Comparison of ENCODE assay signal across 8 cellular contexts in the genomic region with DNA sequence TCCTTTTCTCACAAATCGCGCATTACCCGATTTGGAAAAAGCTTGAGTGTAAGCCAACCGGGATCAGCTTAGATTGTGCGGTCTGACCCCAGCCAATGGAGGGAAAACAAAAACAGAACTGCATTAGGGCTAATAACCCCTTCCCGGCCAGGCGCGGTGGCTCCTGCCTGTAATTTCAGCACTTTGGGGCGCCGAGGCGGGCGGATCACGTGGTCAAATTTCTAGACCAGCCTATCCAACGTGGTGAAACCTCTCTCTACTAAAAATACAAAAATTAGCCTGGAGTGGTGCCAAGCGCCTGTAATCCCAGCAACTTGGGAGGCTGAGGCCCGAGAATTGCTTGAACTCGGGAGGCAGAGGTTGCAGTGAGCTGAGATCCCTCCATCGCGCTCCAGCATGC. TPM values are rescaled to one million over a fixed set of nuclear protein-coding genes. Genes with fewer than 3 reads are reported as not detected.
A peak's percentile ranks its signal among the peaks of the same experiment; 100 is the strongest.
DNase-seq lines count a peak whose midpoint lies in the region; ATAC-seq and TF ChIP-seq lines count a peak whose summit lies in the region.

No MANE protein-coding gene starts in this region.

- peaks cover 14% of the 10 kb centered on the region for H3K79me2 ChIP-seq in smooth muscle cell (ENCODE audit: low read depth)

- TF ChIP-seq CTCF in AG09309 (IDR thresholded peaks at IDR 0.05; ENCODE audit: control insufficient read depth, insufficient read depth, low read depth, low read length, missing control alignments) (no peak), astrocyte of the cerebellum (IDR thresholded peaks at IDR 0.05; ENCODE audit: low read depth, low read length, missing control alignments) (no peak), smooth muscle cell (IDR thresholded peaks at IDR 0.05; ENCODE audit: borderline replicate concordance, insufficient read depth, poor library complexity, severe bottlenecking) (no peak)

- peak overlapping the region; percentile 96 for H3K4me2 ChIP-seq in smooth muscle cell

- H3F3A ChIP-seq in smooth muscle cell (ENCODE audit: low read depth), result peaks cover 7% of the 10 kb centered on the region

- H3K36me3 ChIP-seq in iPS-20b (ENCODE audit: insufficient read depth, low read depth, low read length), result peaks cover 26% of the 10 kb centered on the region
- no peaks in the 10 kb centered on the region for H3K36me3 ChIP-seq in smooth muscle cell (ENCODE audit: low read depth)

- H3K27ac ChIP-seq in iPS-20b (ENCODE audit: low read length), result peak overlapping the region; percentile 15
- peak overlapping the region; percentile 17 for H3K27ac ChIP-seq in smooth muscle cell (ENCODE audit: low read depth)

- peak overlapping the region; percentile 95 for H2AFZ ChIP-seq in smooth muscle cell (ENCODE audit: low read depth)

- in situ Hi-C loops in astrocyte of the cerebellum (cut with HindIII; ENCODE audit: low sequenced_read_pairs), result no loop called here

- H3K4me1 ChIP-seq in iPS-20b (ENCODE audit: insufficient read depth, low read length) (peaks cover 34% of the 10 kb centered on the region), smooth muscle cell (ENCODE audit: low read depth) (peaks cover 12% of the 10 kb centered on the region)

- H3K9ac ChIP-seq in iPS-20b (ENCODE audit: low read depth, low read length) (peak overlapping the region; percentile 92), smooth muscle cell (ENCODE audit: low read depth) (peak overlapping the region; percentile 24)

- WGBS in smooth muscle cell (ENCODE audit: low lambda C conversion rate), result 1% methylated on average over 19 of the region's 19 CpGs

- H3K9me3 ChIP-seq in iPS-20b (ENCODE audit: insufficient read depth, low read depth, low read length) (no peaks in the 10 kb centered on the region), smooth muscle cell (replicated peaks; ENCODE audit: low read depth) (no peaks in the 10 kb centered on the region)

- H3K27me3 ChIP-seq in iPS-20b (ENCODE audit: insufficient read depth, low read length) (no peaks in the 10 kb centered on the region), smooth muscle cell (ENCODE audit: low read depth) (no peaks in the 10 kb centered on the region)

- H3K4me3 ChIP-seq in AG09309 (ENCODE audit: control insufficient read depth, low read depth, low read length) (peak overlapping the region; percentile 58), astrocyte of the cerebellum (ENCODE audit: low read depth, low read length) (peak overlapping the region; percentile 45), iPS-20b (ENCODE audit: low read length) (peak overlapping the region; percentile 87), smooth muscle cell (peak overlapping the region; percentile 61)

- no peaks in the 10 kb centered on the region for H4K20me1 ChIP-seq in smooth muscle cell (ENCODE audit: low read depth)

- DNase-seq in AG09309 (ENCODE audit: low read depth) (no peak), astrocyte of the cerebellum (ENCODE audit: low read depth) (no peak), smooth muscle cell (lab: John Stamatoyannopoulos, UW; ENCODE audit: unreplicated experiment) (peak; percentile 6), SIG-M5 (lab: John Stamatoyannopoulos, UW) (no peak)

- peak; percentile 23 for ATAC-seq in HG03064 (IDR thresholded peaks at IDR 0.05; ENCODE audit: low read depth, unreplicated experiment)
- ATAC-seq in HG02884 (IDR thresholded peaks at IDR 0.05; ENCODE audit: unreplicated experiment), result no peak
- ATAC-seq in HG02642 (IDR thresholded peaks at IDR 0.05; ENCODE audit: poor library complexity, unreplicated experiment), result no peak

RNA-seq across cellular contexts. Expression of gene ZNF90, which starts 0.9 kb away (rescaled TPM):
- 5.3 and 7.6 TPM in 2 replicates for total RNA-seq in smooth muscle cell
- polyA plus RNA-seq in smooth muscle cell, result 2.6 and 3.4 TPM in 2 replicates

RNA-seq across cellular contexts. Expression of gene ZNF682, which starts 39.4 kb away (rescaled TPM):
- total RNA-seq in smooth muscle cell, result 9.0 and 10.1 TPM in 2 replicates
- 4.4 and 7.8 TPM in 2 replicates for polyA plus RNA-seq in smooth muscle cell
